ENCODE assay signal across 1 cellular context in genomic region chr15:80234883-80235282, GRCh38.
TF ChIP-seq lines count a peak whose summit lies in the region.

No MANE protein-coding gene starts in this region.

TF ChIP-seq in HCT116, 20 proteins besides CTCF, POLR2A, EP300 and RAD21 (continued from another document):
- no peak for TF ChIP-seq ATF3 (IDR thresholded peaks at IDR 0.05)
